ENCODE assay signal across 8 cellular contexts in the genomic region with DNA sequence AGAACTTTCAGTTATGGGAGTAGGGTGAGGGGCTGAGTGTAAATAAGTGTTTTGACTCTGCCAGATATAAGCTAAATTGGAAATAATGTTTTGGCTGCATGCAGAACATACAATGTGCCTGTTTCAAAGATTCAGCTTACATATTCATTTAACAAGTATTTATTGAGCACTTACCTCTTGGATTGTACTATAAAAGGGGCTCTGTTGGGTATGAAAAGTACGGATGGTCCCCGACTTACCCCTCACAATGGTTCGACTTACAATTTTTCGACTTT. TPM values are rescaled to one million over a fixed set of nuclear protein-coding genes. Genes with fewer than 3 reads are reported as not detected.
A peak's percentile ranks its signal among the peaks of the same experiment; 100 is the strongest.
DNase-seq lines count a peak whose midpoint lies in the region; ATAC-seq and TF ChIP-seq lines count a peak whose summit lies in the region.

No MANE protein-coding gene starts in this region.

- H3K4me1 Mint-ChIP-seq in naive thymus-derived CD4-positive, alpha-beta T cell, result peaks cover 6 to 42% (median 32%) of the 10 kb centered on the region in 7 donors

- intact Hi-C loops in colonic mucosa (cut with DNase I), result no loop called here
- intact Hi-C loops in naive thymus-derived CD4-positive, alpha-beta T cell (cut with micrococcal nuclease), result loop anchor here (1.0 to 5.0 kb wide), 5 partner anchors 16 to 736 kb away; a partner anchor contains a TSS

- H3K4me3 ChIP-seq in AG04450 (ENCODE audit: low read depth, low read length), result peak overlapping the region; percentile 78
- H3K4me3 ChIP-seq in LNCaP clone FGC (ENCODE audit: low read depth, low read length), result peak overlapping the region; percentile 74
- peak overlapping the region; percentile 47 for H3K4me3 ChIP-seq in colonic mucosa
- H3K4me3 ChIP-seq in naive thymus-derived CD4-positive, alpha-beta T cell (ENCODE audit: low read length), result peak overlapping the region; percentile 87

- H3K27me3 ChIP-seq in AG04450 (ENCODE audit: control insufficient read depth, insufficient read depth, low read length) (no peaks in the 10 kb centered on the region), colonic mucosa (no peaks in the 10 kb centered on the region)
- no peaks in the 10 kb centered on the region for H3K27me3 ChIP-seq in naive thymus-derived CD4-positive, alpha-beta T cell (ENCODE audit: control insufficient read depth in 2 of 2, insufficient read depth in 2 of 2, low read length in 2 of 2)

- no peak for DNase-seq in AG04450 (ENCODE audit: low read depth, low spot score)
- DNase-seq in LNCaP clone FGC (ENCODE audit: low read depth), result no peak
- no peak for DNase-seq in colonic mucosa
- no peak for DNase-seq in naive thymus-derived CD4-positive, alpha-beta T cell
- no peak for DNase-seq in stimulated activated CD4-positive, alpha-beta T cell treated with anti-CD3 and anti-CD28 coated beads, Interleukin-15, amount 100 ng/mL, for 24 hours
- no peak for DNase-seq in C1 segment of cervical spinal cord (lab: John Stamatoyannopoulos, UW)

- no peaks in the 10 kb centered on the region for H3K36me3 ChIP-seq in colonic mucosa
- H3K36me3 ChIP-seq in naive thymus-derived CD4-positive, alpha-beta T cell (ENCODE audit: control insufficient read depth in 2 of 3, insufficient read depth in 3 of 3, low read length in 3 of 3), result peaks cover 0 to under 1% (median 0%) of the 10 kb centered on the region in 3 experiments

- no peaks in the 10 kb centered on the region for H3K4me1 ChIP-seq in colonic mucosa
- peaks cover 8 to 10% of the 10 kb centered on the region in 2 donors for H3K4me1 ChIP-seq in naive thymus-derived CD4-positive, alpha-beta T cell (ENCODE audit: control insufficient read depth in 2 of 2, insufficient read depth in 2 of 2, low read length in 2 of 2)

- peak overlapping the region; percentile 85 to 96 (median 92) for H3K27ac Mint-ChIP-seq in naive thymus-derived CD4-positive, alpha-beta T cell

- TF ChIP-seq CTCF in AG04450 (IDR thresholded peaks at IDR 0.05; ENCODE audit: low read depth, low read length) (no peak), LNCaP clone FGC (IDR thresholded peaks at IDR 0.05; ENCODE audit: control insufficient read depth, extremely low read depth, insufficient read depth) (no peak), colonic mucosa (IDR thresholded peaks at IDR 0.05) (no peak)

- H3K9me3 ChIP-seq in AG04450 (ENCODE audit: control insufficient read depth, insufficient read depth, low read length) (no peaks in the 10 kb centered on the region), colonic mucosa (no peaks in the 10 kb centered on the region)
- H3K9me3 ChIP-seq in naive thymus-derived CD4-positive, alpha-beta T cell (ENCODE audit: control insufficient read depth in 2 of 3, low read length in 3 of 3), result no peaks in the 10 kb centered on the region

- peak overlapping the region in 1 of 2 donors; percentile 66 for H3K9ac ChIP-seq in colonic mucosa (ENCODE audit: low read depth in 2 of 2, low read length in 2 of 2)

- H3K4me3 Mint-ChIP-seq in naive thymus-derived CD4-positive, alpha-beta T cell, result peak overlapping the region; percentile 84 to 98 (median 90)

- POLR2A ChIA-PET in AG04450 (lab: Yijun Ruan, JAX), result no interaction called here
- POLR2A ChIA-PET in naive thymus-derived CD4-positive, alpha-beta T cell (lab: Charles Lee), result interaction anchor here (1.1 to 1.6 kb wide), 3 partner anchors 10 to 86 kb away, joined by 3 to 9 read pairs (median 3); no protein-coding TSS in a partner anchor

- H3K9me3 Mint-ChIP-seq in naive thymus-derived CD4-positive, alpha-beta T cell, result no peaks in the 10 kb centered on the region

- no peaks in the 10 kb centered on the region for H3K36me3 Mint-ChIP-seq in naive thymus-derived CD4-positive, alpha-beta T cell

- no peaks in the 10 kb centered on the region for H3K27me3 Mint-ChIP-seq in naive thymus-derived CD4-positive, alpha-beta T cell

- no peak for ATAC-seq in naive thymus-derived CD4-positive, alpha-beta T cell
- ATAC-seq in GM21381 (IDR thresholded peaks at IDR 0.05; ENCODE audit: unreplicated experiment), result no peak
- no peak for ATAC-seq in HG02642 (IDR thresholded peaks at IDR 0.05; ENCODE audit: poor library complexity, unreplicated experiment)

- peak overlapping the region; percentile 82 for H3K27ac ChIP-seq in AG04450 (ENCODE audit: low read depth, low read length)
- peak overlapping the region; percentile 87 for H3K27ac ChIP-seq in colonic mucosa
- peak overlapping the region; percentile 78 for H3K27ac ChIP-seq in naive thymus-derived CD4-positive, alpha-beta T cell (ENCODE audit: low read depth, low read length)

- CTCF ChIA-PET in AG04450 (lab: Charles Lee), result no interaction called here
- CTCF ChIA-PET in naive thymus-derived CD4-positive, alpha-beta T cell (lab: Charles Lee), result interaction anchor here (1.3 to 1.4 kb wide), 2 partner anchors 14 to 46 kb away, joined by 3 to 5 read pairs; no protein-coding TSS in a partner anchor

RNA-seq across cellular contexts. Expression of a gene that starts 0.8 kb away (rescaled TPM):
- polyA plus RNA-seq in AG04450 (2011; rRNA removed), result 31.1 and 39.3 TPM in 2 replicates
- 20.4 and 20.9 TPM in 2 replicates for polyA minus RNA-seq in AG04450 (2011; rRNA and poly(A)+ RNA removed)
- total RNA-seq in colonic mucosa, result 10 to 100 TPM; 85.2 to 89.0 TPM
- 10 to 100 TPM; 11.6 to 35.8 (median 21.1) TPM for total RNA-seq in naive thymus-derived CD4-positive, alpha-beta T cell
- polyA plus RNA-seq in naive thymus-derived CD4-positive, alpha-beta T cell, result 10 to 100 TPM; 24.8 to 35.4 TPM

RNA-seq across cellular contexts. Expression of a gene that starts 5.3 kb away (rescaled TPM):
- 3.6 TPM in 2 replicates for polyA plus RNA-seq in AG04450 (2011; rRNA removed)
- polyA minus RNA-seq in AG04450 (2011; rRNA and poly(A)+ RNA removed), result 2.4 and 3.2 TPM in 2 replicates
- under 1 TPM in 1 of 2 donors, not detected in 1; 0.50 TPM for total RNA-seq in colonic mucosa
- total RNA-seq in naive thymus-derived CD4-positive, alpha-beta T cell, result 10 to 100 TPM in 3 of 5 experiments, 1 to 10 TPM in 2; 2.9 to 25.6 (median 11.9) TPM
- 10 to 100 TPM in 1 of 2 donors, 1 to 10 TPM in 1; 7.6 to 15.6 TPM for polyA plus RNA-seq in naive thymus-derived CD4-positive, alpha-beta T cell

RNA-seq across cellular contexts. Expression of a gene that starts 56.1 kb away (rescaled TPM):
- 17.7 and 18.3 TPM in 2 replicates for polyA plus RNA-seq in AG04450 (2011; rRNA removed)
- polyA minus RNA-seq in AG04450 (2011; rRNA and poly(A)+ RNA removed), result 23.8 and 31.3 TPM in 2 replicates
- 10 to 100 TPM; 30.6 to 42.4 TPM for total RNA-seq in colonic mucosa
- 10 to 100 TPM; 20.7 to 48.9 (median 23.7) TPM for total RNA-seq in naive thymus-derived CD4-positive, alpha-beta T cell
- 10 to 100 TPM in 1 of 2 donors, 1 to 10 TPM in 1; 8.5 to 16.9 TPM for polyA plus RNA-seq in naive thymus-derived CD4-positive, alpha-beta T cell
